Comparison of ENCODE assay signal across 12 cellular contexts in the genomic region with DNA sequence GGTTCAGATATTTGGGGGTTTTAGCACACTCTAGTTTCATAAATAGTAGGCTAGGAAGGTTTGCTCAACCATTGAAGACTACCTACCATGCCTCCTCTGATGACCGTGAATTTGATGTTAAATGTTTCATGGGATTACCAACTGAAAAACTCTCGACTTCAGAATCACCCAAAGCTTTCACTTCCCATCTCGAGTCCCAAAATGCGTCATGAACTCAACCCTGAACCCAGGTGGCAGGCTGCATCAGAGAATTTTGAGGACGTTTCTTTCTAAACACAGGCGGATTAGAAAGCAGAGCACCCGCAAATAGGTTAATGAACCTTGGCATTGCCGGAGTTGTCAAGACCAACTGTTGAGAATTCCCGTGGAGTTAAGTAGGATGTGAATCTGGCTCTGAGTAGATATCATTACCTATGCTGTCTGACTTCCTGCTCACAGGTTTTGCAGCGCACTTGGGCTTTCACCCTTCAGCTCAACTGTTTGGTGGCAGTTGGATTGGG.
DNase-seq lines count a peak whose midpoint lies in the region; ATAC-seq and TF ChIP-seq lines count a peak whose summit lies in the region.
"Had no signal": no experiment of that assay in that cellular context is flagged by ENCODE, and none has a peak within 500 bp of the region (broad histone marks: within the 10 kb centered on the region; RNA-seq: fewer than 3 reads in every experiment).

No MANE protein-coding gene starts in this region.

- peak; percentile 80 for DNase-seq in MV-4-11 (lab: John Stamatoyannopoulos, UW)
- no peak for DNase-seq in ecto neural progenitor cell (ENCODE audit: low spot score)
- DNase-seq in NCI-H1105 treated with DMSO at 0.1 percent for 48 hours (lab: John Stamatoyannopoulos, UW) = no peak
- DNase-seq in 8988T = no peak
- DNase-seq in endothelial cell (ENCODE audit: low spot score) = no peak
- DNase-seq: AML-193; NCI-H1417 treated with DMSO at 0.1 percent for 48 hours; nephron progenitor cell; stimulated activated naive CD4-positive, alpha-beta T cell treated with Interleukin-2 at 50 U/mL for 16 hours had no signal

- no peak for TF ChIP-seq CTCF in endothelial cell (IDR thresholded peaks at IDR 0.05; ENCODE audit: unreplicated experiment)

- no peaks in the 10 kb centered on the region for H3K4me1 Mint-ChIP-seq in endothelial cell (ENCODE audit: unreplicated experiment)
- H3K4me1 Mint-ChIP-seq: nephron progenitor cell had no signal

- H3K27me3 Mint-ChIP-seq in endothelial cell (ENCODE audit: unreplicated experiment) = no peaks in the 10 kb centered on the region

- H3K27ac Mint-ChIP-seq in endothelial cell (ENCODE audit: unreplicated experiment) = no peak overlapping the region
- H3K27ac Mint-ChIP-seq: nephron progenitor cell had no signal

- no peak overlapping the region for H3K4me3 Mint-ChIP-seq in endothelial cell (ENCODE audit: unreplicated experiment)
- H3K4me3 Mint-ChIP-seq: nephron progenitor cell had no signal

- ATAC-seq in GM18498 (IDR thresholded peaks at IDR 0.05; ENCODE audit: unreplicated experiment) (peak; percentile 83), GM19467 (IDR thresholded peaks at IDR 0.05; ENCODE audit: unreplicated experiment) (peak; percentile 81), HG02885 (IDR thresholded peaks at IDR 0.05; ENCODE audit: poor library complexity, unreplicated experiment) (peak; percentile 87)

- no peaks in the 10 kb centered on the region for H3K9me3 Mint-ChIP-seq in endothelial cell (ENCODE audit: unreplicated experiment)

- peaks cover 3% of the 10 kb centered on the region for H3K36me3 Mint-ChIP-seq in endothelial cell (ENCODE audit: low read depth, unreplicated experiment)
